In the genomic region with DNA sequence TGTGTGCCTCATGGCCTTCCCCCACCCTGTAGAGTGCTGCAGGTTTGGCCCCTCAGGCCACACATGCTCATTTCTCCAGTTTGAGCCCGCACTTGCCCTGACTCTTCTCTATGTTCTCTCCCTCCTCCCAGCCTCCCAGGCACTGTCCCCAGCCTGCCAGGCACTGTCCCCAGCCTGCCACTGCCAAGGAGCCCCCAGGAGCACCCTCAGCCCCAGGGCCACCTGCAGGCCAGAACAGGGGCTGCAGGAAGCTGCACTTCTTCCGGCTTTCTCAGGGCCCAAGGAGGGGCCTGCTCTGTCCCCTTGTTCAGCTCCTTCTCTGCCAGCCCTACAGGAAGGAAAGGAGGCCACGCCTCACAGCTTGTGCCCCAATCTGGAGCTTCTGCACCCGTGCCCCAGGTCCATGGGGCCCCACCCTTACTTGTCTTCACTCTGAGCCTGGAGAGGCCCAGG, we compare ENCODE assay signal across 9 cellular contexts. TPM values are rescaled to one million over a fixed set of nuclear protein-coding genes. Genes with fewer than 3 reads are reported as not detected.
DNase-seq lines count a peak whose midpoint lies in the region; ATAC-seq, FAIRE-seq and TF ChIP-seq lines count a peak whose summit lies in the region.
"Had no signal": no experiment of that assay in that cellular context is flagged by ENCODE, and none has a peak within 500 bp of the region (broad histone marks: within the 10 kb centered on the region; RNA-seq: fewer than 3 reads in every experiment).

No MANE protein-coding gene starts in this region.

- H4K8ac ChIP-seq in H1 (ENCODE audit: extremely low read depth, insufficient read depth, low read length) = peak overlapping the region; percentile 82; the same call in 1 of the 2 replicates

- H3K56ac ChIP-seq in H1 (replicated peaks; ENCODE audit: insufficient read length, low read depth, low read length) = no peak overlapping the region

- no peaks in the 10 kb centered on the region for H3K23me2 ChIP-seq in H1 (ENCODE audit: low read depth, low read length)

- no peak overlapping the region for H3K23ac ChIP-seq in H1 (ENCODE audit: insufficient read length)

- H3K4me3 ChIP-seq in Karpas-422 (ENCODE audit: low read length) (no peak overlapping the region), H1 (ENCODE audit: extremely low read depth in 1 of 4, insufficient read depth in 2 of 4, low read depth in 3 of 4, low read length in 4 of 4) (no peak overlapping the region), body of pancreas (no peak overlapping the region)

- H3K36me3 ChIP-seq in Karpas-422 (ENCODE audit: insufficient read depth, low read length) (no peaks in the 10 kb centered on the region), H1 (ENCODE audit: control insufficient read depth in 2 of 4, insufficient read depth in 4 of 4, low read length in 3 of 4) (no peaks in the 10 kb centered on the region), body of pancreas (replicated peaks in 1 of 2; ENCODE audit: insufficient read depth in 1 of 2, low read depth in 2 of 2) (no peaks in the 10 kb centered on the region)

- H2BK20ac ChIP-seq in H1 (ENCODE audit: low read length) = no peak overlapping the region

- intact Hi-C loops in sciatic nerve (cut with DNase I) = no loop called here
- intact Hi-C loops in body of pancreas (cut with DNase I) = no loop called here

- H2BK120ac ChIP-seq in H1 (replicated peaks; ENCODE audit: low read depth, low read length) = no peak overlapping the region

- no peak overlapping the region for H3K4ac ChIP-seq in H1 (replicated peaks; ENCODE audit: insufficient read length, low read depth, low read length)

- H4K20me1 ChIP-seq in Karpas-422 (ENCODE audit: insufficient read depth, low read depth, low read length) = no peaks in the 10 kb centered on the region
- H4K20me1 ChIP-seq in H1 (replicated peaks in 1 of 2; ENCODE audit: control insufficient read depth in 1 of 2, insufficient read depth in 2 of 2, low read length in 2 of 2) = no peaks in the 10 kb centered on the region

- FAIRE-seq in H1 (lab: Jason Lieb, UNC) = no peak
- FAIRE-seq: A204.1 had no signal

- ATAC-seq in sciatic nerve = peak; percentile 15
- ATAC-seq in body of pancreas = no peak

- H2BK5ac ChIP-seq in H1 (ENCODE audit: low read depth, low read length) = no peak overlapping the region

- no peak overlapping the region for H4K91ac ChIP-seq in H1 (replicated peaks; ENCODE audit: insufficient read length, low read length)

- H2AFZ ChIP-seq in Karpas-422 (ENCODE audit: low read length) = peak overlapping the region; percentile 0; the same call in 1 of the 2 replicates
- no peak overlapping the region for H2AFZ ChIP-seq in H1 (ENCODE audit: low read length)

- H3K4me2 ChIP-seq in Karpas-422 (ENCODE audit: low read depth, low read length, poor library complexity, severe bottlenecking) (no peak overlapping the region), H1 (ENCODE audit: insufficient read depth in 1 of 2, low read depth in 2 of 2, low read length in 2 of 2) (no peak overlapping the region)

- no peak overlapping the region for H4K5ac ChIP-seq in H1 (ENCODE audit: insufficient read length, low read depth, low read length)

- no peak overlapping the region; the same call in 1 of the 2 replicates for H3K18ac ChIP-seq in H1 (ENCODE audit: extremely low read depth, low read length)

- TF ChIP-seq RAD21 in H1 (IDR thresholded peaks at IDR 0.05 in 1 of 2, conservative IDR thresholded peaks at IDR 0.05 in 1 of 2; ENCODE audit: low read depth in 2 of 2, low read length in 2 of 2) = peak; percentile 58 to 72

- no peaks in the 10 kb centered on the region for H3K79me1 ChIP-seq in H1 (ENCODE audit: low read depth, low read length)

- H3K9ac ChIP-seq in Karpas-422 (ENCODE audit: low read length) (no peak overlapping the region), H1 (replicated peaks in 1 of 4; ENCODE audit: extremely low read depth in 1 of 4, low read depth in 3 of 4, low read length in 3 of 4) (no peak overlapping the region)

- WGBS in H1 (ENCODE audit: extremely low coverage in 1 of 2, insufficient coverage in 1 of 2, insufficient read length in 1 of 2, insufficient replicate concordance in 2 of 2, low coverage in 1 of 2, low lambda C conversion rate in 2 of 2, missing lambda C conversion rate in 1 of 2), 2 experiments = 44% methylated on average over 3 of the region's 4 CpGs; no CpG with 5 or more reads in 1 of the 2 experiments
- 45 to 78% methylated on average over 3 to 4 of the region's 4 CpGs for WGBS in body of pancreas, 2 donors

- H3K9me3 ChIP-seq in Karpas-422 (ENCODE audit: low read length) = no peaks in the 10 kb centered on the region
- peaks cover 4 to 5% of the 10 kb centered on the region in 2 experiments; a peak in 1 of 4 replicates for H3K9me3 ChIP-seq in H1 (ENCODE audit: insufficient read depth in 2 of 2, low read depth in 1 of 2, low read length in 1 of 2)
- H3K9me3 ChIP-seq in body of pancreas = no peaks in the 10 kb centered on the region

- H3K27me3 ChIP-seq in Karpas-422 (ENCODE audit: low read length) (no peaks in the 10 kb centered on the region), H1 (replicated peaks in 1 of 4; ENCODE audit: control insufficient read depth in 3 of 4, extremely low read depth in 1 of 4, insufficient read depth in 3 of 4, low read length in 3 of 4) (peaks cover 0 to 2% (median 0%) of the 10 kb centered on the region in 4 experiments; a peak in 1 of 7 replicates), body of pancreas (no peaks in the 10 kb centered on the region)

- no peak for TF ChIP-seq POLR2A in H1 (IDR thresholded peaks at IDR 0.05; ENCODE audit: control extremely low read depth in 1 of 2, low read depth in 2 of 2, low read length in 2 of 2)
- no peak for TF ChIP-seq POLR2A in body of pancreas (IDR thresholded peaks at IDR 0.05)

- no peak overlapping the region for H2BK15ac ChIP-seq in H1 (ENCODE audit: low read length)

- TF ChIP-seq EP300 in H1 (IDR thresholded peaks at IDR 0.05; ENCODE audit: borderline replicate concordance in 1 of 2, low read depth in 2 of 2, low read length in 2 of 2) = no peak

- CTCF ChIA-PET in H1 (lab: Charles Lee; ENCODE audit: partially characterized antibody) = interaction anchor here (0.6 to 6.6 kb wide), 38 partner anchors 9 to 557 kb away, joined by 3 to 70 read pairs (median 3); no protein-coding TSS in a partner anchor

- H3K9me2 ChIP-seq in Karpas-422 (replicated peaks; ENCODE audit: insufficient read depth, low read length) = no peaks in the 10 kb centered on the region

- H3K4me1 ChIP-seq in Karpas-422 (ENCODE audit: low read length) (no peaks in the 10 kb centered on the region), H1 (replicated peaks in 1 of 4; ENCODE audit: control insufficient read depth in 3 of 4, insufficient read depth in 4 of 4, low read length in 3 of 4) (no peaks in the 10 kb centered on the region; a peak in 2 of 7 replicates), body of pancreas (no peaks in the 10 kb centered on the region)

- no peak overlapping the region for H2AK5ac ChIP-seq in H1 (ENCODE audit: low read depth, low read length)

- H3K14ac ChIP-seq in H1 (ENCODE audit: insufficient read length) = no peak overlapping the region

- 0 out of 2 replicates have a peak overlapping the region, but pooled peaks have one; percentile 27 for H2BK12ac ChIP-seq in H1 (ENCODE audit: low read depth, low read length)

- peak; percentile 71 to 80 (median 78) for TF ChIP-seq CTCF in H1 (IDR thresholded peaks at IDR 0.05; ENCODE audit: control extremely low read depth in 1 of 3, insufficient read depth in 1 of 3, low read depth in 1 of 3, low read length in 3 of 3)
- TF ChIP-seq CTCF in body of pancreas (IDR thresholded peaks at IDR 0.05) = no peak

- peak; percentile 62 for DNase-seq in DMS79 (lab: John Stamatoyannopoulos, UW)
- DNase-seq in DMS79 treated with DMSO at 0.1 percent for 48 hours (lab: John Stamatoyannopoulos, UW) = no peak
- peak; percentile 83 for DNase-seq in Karpas-422
- peak in 1 of 2 experiments; percentile 78 for DNase-seq in H1 (ENCODE audit: low read depth in 1 of 2, low spot score in 2 of 2)
- DNase-seq in sciatic nerve (ENCODE audit: low spot score) = no peak
- no peak for DNase-seq in body of pancreas
- DNase-seq in activated CD4-positive, alpha-beta T cell treated with anti-CD3 and anti-CD28 coated beads for 48 hours = no peak
- no peak for DNase-seq in ureter (ENCODE audit: low spot score)

- POLR2A ChIA-PET in H1 (lab: Charles Lee; ENCODE audit: partially characterized antibody) = no interaction called here

- H3K79me2 ChIP-seq in Karpas-422 (ENCODE audit: low read length) (no peaks in the 10 kb centered on the region), H1 (ENCODE audit: control insufficient read depth in 1 of 2, insufficient read depth in 2 of 2, low read length in 2 of 2) (no peaks in the 10 kb centered on the region)

- H3K27ac ChIP-seq in Karpas-422 (ENCODE audit: low read length) = no peak overlapping the region
- H3K27ac ChIP-seq in H1 (ENCODE audit: low read depth, low read length) = no peak overlapping the region
- H3K27ac ChIP-seq in body of pancreas = no peak overlapping the region

TF ChIP-seq in H1, 55 proteins besides CTCF, POLR2A, EP300 and RAD21:
- TF ChIP-seq EZH2 (IDR thresholded peaks at IDR 0.05; ENCODE audit: low read depth, low read length, severe bottlenecking) (no peak), CBX5 (IDR thresholded peaks at IDR 0.05; ENCODE audit: low read depth, low read length) (no peak)

RNA-seq across cellular contexts. Expression of gene CYP26B1, which starts 31.6 kb away (rescaled TPM):
- total RNA-seq in Karpas-422 (2014; rRNA removed; shearing (Covaris generic); ENCODE audit: low replicate concordance) = not detected in 2 replicates
- total RNA-seq in H1 (2021; fragmentation: NEBNext Ultra II Directional; extraction: Animal tissue kit (Norgen Biotek cat#: 25700)) = 0.36 and 0.69 TPM in 2 replicates
- polyA plus RNA-seq in H1 (2011; rRNA removed) = 0.06 and 0.19 TPM in 2 replicates
- polyA plus RNA-seq in H1 (2011; cell fraction: cytosol; rRNA removed) = 0.34 TPM
- polyA plus RNA-seq in H1 (2011; cell fraction: nucleus; rRNA removed) = 0.53 TPM
- 0.08 to 0.77 TPM (median 0.23 TPM) in 4 replicates for polyA plus RNA-seq in H1 (2012, experiment 1 of 2)
- 0.08 TPM for polyA plus RNA-seq in H1 (2012, experiment 2 of 2)
- polyA plus RNA-seq in H1 (2013, experiment 1 of 2) = 0.12 TPM
- polyA plus RNA-seq in H1 (2013, experiment 2 of 2) = 0.09 TPM
- 0.13 and 0.24 TPM in 2 replicates for polyA minus RNA-seq in H1 (2011; rRNA and poly(A)+ RNA removed)
- polyA minus RNA-seq in H1 (2011; cell fraction: cytosol; rRNA and poly(A)+ RNA removed) = not detected
- polyA minus RNA-seq in H1 (2011; cell fraction: nucleus; rRNA and poly(A)+ RNA removed) = 0.10 TPM
- 12.7 TPM for total RNA-seq in sciatic nerve
- 1 to 10 TPM in 1 of 2 donors, under 1 TPM in 1; 0.52 to 4.9 TPM for total RNA-seq in body of pancreas
- total RNA-seq in ureter = 1.1 TPM

Comparison
In these comparisons a context has a peak if more than half of its experiments do, and no peak if none do; other contexts are left out.
1. DNase-seq: peak in DMS79 (single experiment) and Karpas-422 (single experiment); none in DMS79 treated with DMSO at 0.1 percent for 48 hours (single experiment), sciatic nerve (single experiment), body of pancreas (0 of 4), activated CD4-positive, alpha-beta T cell treated with anti-CD3 and anti-CD28 coated beads for 48 hours (single experiment) and ureter (single experiment).
2. CTCF ChIP-seq: peak in H1 (3 of 3); none in body of pancreas (0 of 7).